1 cellular context compared by ENCODE assay signal in the genomic region with DNA sequence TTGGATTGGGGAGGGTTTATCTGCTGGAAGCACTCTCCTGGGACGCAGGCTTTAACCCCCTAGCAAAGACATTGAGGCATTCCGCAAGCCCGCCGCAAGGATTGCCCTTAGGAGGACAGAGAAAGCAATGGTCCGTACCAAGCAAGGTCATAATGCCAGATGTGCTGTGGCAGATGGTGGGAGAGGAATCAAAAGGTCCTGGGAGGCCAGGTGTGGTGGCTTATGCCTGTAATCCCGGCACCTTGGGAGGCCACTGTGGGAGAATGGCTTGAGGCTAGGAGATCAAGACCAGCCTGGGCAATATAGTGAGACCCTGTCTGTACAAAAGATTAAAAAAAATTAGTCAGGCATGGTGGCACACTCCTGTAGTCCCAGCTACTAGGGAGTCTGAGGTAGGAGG.
TF ChIP-seq lines count a peak whose summit lies in the region.

No MANE protein-coding gene starts in this region.

TF ChIP-seq in K562, 482 proteins besides CTCF, POLR2A, EP300 and RAD21:
- TF ChIP-seq HIVEP1 (CRISPR knock-in tag; IDR thresholded peaks at IDR 0.05) (no peak), NCOR1 (IDR thresholded peaks at IDR 0.05) (no peak), SRF (CRISPR knock-in tag; IDR thresholded peaks at IDR 0.05) (no peak), ZNF121 (CRISPR knock-in tag; conservative IDR thresholded peaks at IDR 0.05) (peak; percentile 83), CREBBP (IDR thresholded peaks at IDR 0.05; ENCODE audit: low read depth, low read length) (no peak), PURB (CRISPR knock-in tag; IDR thresholded peaks at IDR 0.05; ENCODE audit: low read depth) (0 out of 2 replicates have a peak, but pooled peaks have one; percentile 47), RBM25 (IDR thresholded peaks at IDR 0.05; ENCODE audit: low read depth, low read length, severe bottlenecking) (no peak), GTF2E2 (tag; IDR thresholded peaks at IDR 0.05) (no peak), ZNF551 (CRISPR knock-in tag; IDR thresholded peaks at IDR 0.05) (no peak), ZNF561 (CRISPR knock-in tag; conservative IDR thresholded peaks at IDR 0.05) (no peak), SNRNP70 (optimal IDR thresholded peaks at IDR 0.05; ENCODE audit: low read depth, low read length) (no peak), RHOXF2B (CRISPR knock-in tag; conservative IDR thresholded peaks at IDR 0.05) (no peak), MYBL2 (IDR thresholded peaks at IDR 0.05; ENCODE audit: low read depth) (no peak), MYBL2 (CRISPR knock-in tag; IDR thresholded peaks at IDR 0.05; ENCODE audit: borderline replicate concordance) (no peak), SP1 (CRISPR knock-in tag; IDR thresholded peaks at IDR 0.05) (no peak), KLF6 (CRISPR knock-in tag; IDR thresholded peaks at IDR 0.05; ENCODE audit: borderline replicate concordance) (no peak), MCM3 (IDR thresholded peaks at IDR 0.05) (peak; percentile 16; the same call in 1 of the 2 replicates), HMG20A (CRISPR knock-in tag; conservative IDR thresholded peaks at IDR 0.05) (no peak)
- TF ChIP-seq, protein P1, sequence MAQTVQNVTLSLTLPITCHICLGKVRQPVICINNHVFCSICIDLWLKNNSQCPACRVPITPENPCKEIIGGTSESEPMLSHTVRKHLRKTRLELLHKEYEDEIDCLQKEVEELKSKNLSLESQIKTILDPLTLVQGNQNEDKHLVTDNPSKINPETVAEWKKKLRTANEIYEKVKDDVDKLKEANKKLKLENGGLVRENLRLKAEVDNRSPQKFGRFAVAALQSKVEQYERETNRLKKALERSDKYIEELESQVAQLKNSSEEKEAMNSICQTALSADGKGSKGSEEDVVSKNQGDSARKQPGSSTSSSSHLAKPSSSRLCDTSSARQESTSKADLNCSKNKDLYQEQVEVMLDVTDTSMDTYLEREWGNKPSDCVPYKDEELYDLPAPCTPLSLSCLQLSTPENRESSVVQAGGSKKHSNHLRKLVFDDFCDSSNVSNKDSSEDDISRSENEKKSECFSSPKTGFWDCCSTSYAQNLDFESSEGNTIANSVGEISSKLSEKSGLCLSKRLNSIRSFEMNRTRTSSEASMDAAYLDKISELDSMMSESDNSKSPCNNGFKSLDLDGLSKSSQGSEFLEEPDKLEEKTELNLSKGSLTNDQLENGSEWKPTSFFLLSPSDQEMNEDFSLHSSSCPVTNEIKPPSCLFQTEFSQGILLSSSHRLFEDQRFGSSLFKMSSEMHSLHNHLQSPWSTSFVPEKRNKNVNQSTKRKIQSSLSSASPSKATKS (CRISPR knock-in tag; IDR thresholded peaks at IDR 0.05): 0 out of 2 replicates have a peak, but pooled peaks have one; percentile 35
- TF ChIP-seq, protein P2, sequence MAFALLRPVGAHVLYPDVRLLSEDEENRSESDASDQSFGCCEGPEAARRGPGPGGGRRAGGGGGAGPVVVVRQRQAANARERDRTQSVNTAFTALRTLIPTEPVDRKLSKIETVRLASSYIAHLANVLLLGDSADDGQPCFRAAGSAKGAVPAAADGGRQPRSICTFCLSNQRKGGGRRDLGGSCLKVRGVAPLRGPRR (CRISPR knock-in tag; IDR thresholded peaks at IDR 0.05): no peak
- TF ChIP-seq, protein P3, sequence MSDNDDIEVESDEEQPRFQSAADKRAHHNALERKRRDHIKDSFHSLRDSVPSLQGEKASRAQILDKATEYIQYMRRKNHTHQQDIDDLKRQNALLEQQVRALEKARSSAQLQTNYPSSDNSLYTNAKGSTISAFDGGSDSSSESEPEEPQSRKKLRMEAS (CRISPR knock-in tag; IDR thresholded peaks at IDR 0.05): 0 out of 2 replicates have a peak, but pooled peaks have one; percentile 16
- TF ChIP-seq, protein P4, sequence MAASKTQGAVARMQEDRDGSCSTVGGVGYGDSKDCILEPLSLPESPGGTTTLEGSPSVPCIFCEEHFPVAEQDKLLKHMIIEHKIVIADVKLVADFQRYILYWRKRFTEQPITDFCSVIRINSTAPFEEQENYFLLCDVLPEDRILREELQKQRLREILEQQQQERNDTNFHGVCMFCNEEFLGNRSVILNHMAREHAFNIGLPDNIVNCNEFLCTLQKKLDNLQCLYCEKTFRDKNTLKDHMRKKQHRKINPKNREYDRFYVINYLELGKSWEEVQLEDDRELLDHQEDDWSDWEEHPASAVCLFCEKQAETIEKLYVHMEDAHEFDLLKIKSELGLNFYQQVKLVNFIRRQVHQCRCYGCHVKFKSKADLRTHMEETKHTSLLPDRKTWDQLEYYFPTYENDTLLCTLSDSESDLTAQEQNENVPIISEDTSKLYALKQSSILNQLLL (CRISPR knock-in tag; IDR thresholded peaks at IDR 0.05; ENCODE audit: borderline replicate concordance): no peak
- TF ChIP-seq, protein P5, sequence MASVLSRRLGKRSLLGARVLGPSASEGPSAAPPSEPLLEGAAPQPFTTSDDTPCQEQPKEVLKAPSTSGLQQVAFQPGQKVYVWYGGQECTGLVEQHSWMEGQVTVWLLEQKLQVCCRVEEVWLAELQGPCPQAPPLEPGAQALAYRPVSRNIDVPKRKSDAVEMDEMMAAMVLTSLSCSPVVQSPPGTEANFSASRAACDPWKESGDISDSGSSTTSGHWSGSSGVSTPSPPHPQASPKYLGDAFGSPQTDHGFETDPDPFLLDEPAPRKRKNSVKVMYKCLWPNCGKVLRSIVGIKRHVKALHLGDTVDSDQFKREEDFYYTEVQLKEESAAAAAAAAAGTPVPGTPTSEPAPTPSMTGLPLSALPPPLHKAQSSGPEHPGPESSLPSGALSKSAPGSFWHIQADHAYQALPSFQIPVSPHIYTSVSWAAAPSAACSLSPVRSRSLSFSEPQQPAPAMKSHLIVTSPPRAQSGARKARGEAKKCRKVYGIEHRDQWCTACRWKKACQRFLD (CRISPR knock-in tag; IDR thresholded peaks at IDR 0.05): no peak
- TF ChIP-seq, protein P6, sequence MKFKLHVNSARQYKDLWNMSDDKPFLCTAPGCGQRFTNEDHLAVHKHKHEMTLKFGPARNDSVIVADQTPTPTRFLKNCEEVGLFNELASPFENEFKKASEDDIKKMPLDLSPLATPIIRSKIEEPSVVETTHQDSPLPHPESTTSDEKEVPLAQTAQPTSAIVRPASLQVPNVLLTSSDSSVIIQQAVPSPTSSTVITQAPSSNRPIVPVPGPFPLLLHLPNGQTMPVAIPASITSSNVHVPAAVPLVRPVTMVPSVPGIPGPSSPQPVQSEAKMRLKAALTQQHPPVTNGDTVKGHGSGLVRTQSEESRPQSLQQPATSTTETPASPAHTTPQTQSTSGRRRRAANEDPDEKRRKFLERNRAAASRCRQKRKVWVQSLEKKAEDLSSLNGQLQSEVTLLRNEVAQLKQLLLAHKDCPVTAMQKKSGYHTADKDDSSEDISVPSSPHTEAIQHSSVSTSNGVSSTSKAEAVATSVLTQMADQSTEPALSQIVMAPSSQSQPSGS (CRISPR knock-in tag; IDR thresholded peaks at IDR 0.05): 0 out of 2 replicates have a peak, but pooled peaks have one; percentile 20
